ENCODE assay signal across 9 cellular contexts in genomic region chr2:221554769-221555510, GRCh38. TPM values are rescaled to one million over a fixed set of nuclear protein-coding genes. Genes with fewer than 3 reads are reported as not detected.
DNase-seq lines count a peak whose midpoint lies in the region; ATAC-seq and TF ChIP-seq lines count a peak whose summit lies in the region.
"Had no signal": no experiment of that assay in that cellular context is flagged by ENCODE, and none has a peak within 500 bp of the region (broad histone marks: within the 10 kb centered on the region; RNA-seq: fewer than 3 reads in every experiment).

No MANE protein-coding gene starts in this region.

- DNase-seq in right atrium auricular region (ENCODE audit: low spot score) (no peak), cortex of kidney (lab: John Stamatoyannopoulos, UW) (no peak), OCI-M2 (lab: John Stamatoyannopoulos, UW; ENCODE audit: unreplicated experiment) (no peak), NCI-H146 (lab: John Stamatoyannopoulos, UW) (no peak), coronary artery (ENCODE audit: low spot score) (no peak)

- TF ChIP-seq CTCF in right atrium auricular region (IDR thresholded peaks at IDR 0.05): no peak
- TF ChIP-seq CTCF in coronary artery (IDR thresholded peaks at IDR 0.05): no peak

- peaks cover 0 to 28% of the 10 kb centered on the region in 2 donors for H3K4me1 ChIP-seq in right atrium auricular region

- ATAC-seq in GM18502 (IDR thresholded peaks at IDR 0.05; ENCODE audit: poor library complexity, unreplicated experiment) (peak; percentile 99), GM21526 (IDR thresholded peaks at IDR 0.05; ENCODE audit: low FRiP score, unreplicated experiment) (peak; percentile 99), HG03565 (IDR thresholded peaks at IDR 0.05; ENCODE audit: unreplicated experiment) (peak; percentile 97)

- H3K27me3 ChIP-seq in right atrium auricular region: no peaks in the 10 kb centered on the region
- H3K27me3 ChIP-seq: Peyer's patch had no signal

- H3K27ac ChIP-seq in right atrium auricular region (peak overlapping the region; percentile 19 to 77), coronary artery (no peak overlapping the region)

- H3K4me3 ChIP-seq in right atrium auricular region: no peak overlapping the region
- no peak overlapping the region for H3K4me3 ChIP-seq in coronary artery
- H3K4me3 ChIP-seq: Peyer's patch had no signal

- no peaks in the 10 kb centered on the region for H3K9me3 ChIP-seq in right atrium auricular region
- H3K9me3 ChIP-seq: Peyer's patch had no signal

- H3K36me3 ChIP-seq in right atrium auricular region: no peaks in the 10 kb centered on the region
- H3K36me3 ChIP-seq: Peyer's patch had no signal

RNA-seq across cellular contexts. Expression of gene EPHA4, which starts 17.2 kb away (rescaled TPM):
- 100 to 1,000 TPM in 1 of 2 donors, 10 to 100 TPM in 1; 74.2 to 107 TPM for total RNA-seq in right atrium auricular region

Comparison
In these comparisons a context has a peak if more than half of its experiments do, and no peak if none do; other contexts are left out.
1. H3K27ac ChIP-seq: peak in right atrium auricular region (2 of 2); none in coronary artery (0 of 2).
2. Peak in every context shown above with its lines, with median percentiles within 50 percentile points of each other: ATAC-seq.